In the genomic region with DNA sequence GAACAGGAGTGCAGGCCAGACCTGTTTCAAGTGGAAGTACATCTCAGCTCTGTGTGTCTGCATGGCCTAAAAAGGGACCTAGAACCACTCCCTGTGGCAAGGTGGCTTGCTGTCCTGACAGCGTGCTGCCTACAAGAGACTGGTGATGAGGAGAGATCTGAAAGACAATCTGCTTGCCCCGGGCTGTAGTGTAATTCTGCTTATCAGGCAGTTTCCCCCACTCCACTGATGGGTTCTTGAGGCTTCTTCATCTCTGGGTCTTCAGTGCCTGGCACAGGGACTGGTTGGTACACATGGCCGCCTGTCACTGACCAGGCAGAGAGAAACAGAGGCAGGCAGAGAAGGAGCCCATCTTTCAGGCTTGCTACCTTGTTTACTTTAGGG, we compare ENCODE assay signal across 1 cellular context.
TF ChIP-seq lines count a peak whose summit lies in the region.

No MANE protein-coding gene starts in this region.

TF ChIP-seq in A549, 52 proteins besides CTCF, POLR2A, EP300 and RAD21:
- TF ChIP-seq MAFK (IDR thresholded peaks at IDR 0.05; ENCODE audit: partially characterized antibody) (peak; percentile 44), BHLHE40 (IDR thresholded peaks at IDR 0.05; ENCODE audit: low read depth, low read length) (no peak)
TF ChIP-seq in A549: peak in this region for 1.
